1 cellular context compared by ENCODE assay signal in genomic region chr19:15180451-15181390, GRCh38.
TF ChIP-seq lines count a peak whose summit lies in the region.

No MANE protein-coding gene starts in this region.

TF ChIP-seq in HepG2, 621 proteins besides CTCF, POLR2A, EP300 and RAD21 (continued from another document and continues in another):
- TF ChIP-seq KDM3A (CRISPR knock-in tag; IDR thresholded peaks at IDR 0.05; ENCODE audit: low read depth) (no peak), MYPOP (CRISPR knock-in tag; IDR thresholded peaks at IDR 0.05) (0 out of 2 replicates have a peak, but pooled peaks have one; percentile 56), IRF1 (CRISPR knock-in tag; IDR thresholded peaks at IDR 0.05; ENCODE audit: low read depth) (no peak), ZZZ3 (CRISPR knock-in tag; IDR thresholded peaks at IDR 0.05; ENCODE audit: borderline replicate concordance) (no peak), UBTF (CRISPR knock-in tag; IDR thresholded peaks at IDR 0.05) (no peak), HNRNPK (IDR thresholded peaks at IDR 0.05; ENCODE audit: low read depth, low read length, poor library complexity, severe bottlenecking) (no peak), ZNF280D (CRISPR knock-in tag; IDR thresholded peaks at IDR 0.05) (0 out of 2 replicates have a peak, but pooled peaks have one; percentile 63), ZKSCAN8 (CRISPR knock-in tag; IDR thresholded peaks at IDR 0.05; ENCODE audit: borderline replicate concordance) (no peak), ZNF280B (CRISPR knock-in tag; IDR thresholded peaks at IDR 0.05; ENCODE audit: borderline replicate concordance) (0 out of 2 replicates have a peak, but pooled peaks have one; percentile 24), IRF2 (CRISPR knock-in tag; IDR thresholded peaks at IDR 0.05) (no peak), ZNF556 (CRISPR knock-in tag; IDR thresholded peaks at IDR 0.05; ENCODE audit: borderline replicate concordance) (no peak; the same call in 1 of the 2 replicates), NFRKB (IDR thresholded peaks at IDR 0.05) (no peak), ZSCAN31 (CRISPR knock-in tag; IDR thresholded peaks at IDR 0.05; ENCODE audit: low read depth) (peak; percentile 47; the same call in 1 of the 2 replicates), ZNF318 (CRISPR knock-in tag; IDR thresholded peaks at IDR 0.05) (no peak), KMT2A (CRISPR knock-in tag; IDR thresholded peaks at IDR 0.05) (0 out of 2 replicates have a peak, but pooled peaks have one; percentile 26), TP53 (CRISPR knock-in tag; conservative IDR thresholded peaks at IDR 0.05) (no peak), ZSCAN5A (CRISPR knock-in tag; IDR thresholded peaks at IDR 0.05; ENCODE audit: borderline replicate concordance) (peak; percentile 43; the same call in 1 of the 2 replicates), TBX3 (IDR thresholded peaks at IDR 0.05; ENCODE audit: borderline replicate concordance) (no peak), MTF2 (CRISPR knock-in tag; IDR thresholded peaks at IDR 0.05; ENCODE audit: borderline replicate concordance) (no peak), ZSCAN29 (CRISPR knock-in tag; conservative IDR thresholded peaks at IDR 0.05) (0 out of 2 replicates have a peak, but pooled peaks have one; percentile 44), ZNF761 (CRISPR knock-in tag; conservative IDR thresholded peaks at IDR 0.05) (no peak), ZNF530 (CRISPR knock-in tag; IDR thresholded peaks at IDR 0.05; ENCODE audit: low read depth) (no peak), HOMEZ (CRISPR knock-in tag; IDR thresholded peaks at IDR 0.05; ENCODE audit: low read depth) (0 out of 2 replicates have a peak, but pooled peaks have one; percentile 18), SP4 (CRISPR knock-in tag; IDR thresholded peaks at IDR 0.05) (peak; percentile 87; the same call in 1 of the 2 replicates), ARID2 (CRISPR knock-in tag; IDR thresholded peaks at IDR 0.05; ENCODE audit: borderline replicate concordance) (0 out of 2 replicates have a peak, but pooled peaks have one; percentile 47), TBL1XR1 (IDR thresholded peaks at IDR 0.05; ENCODE audit: borderline replicate concordance, low read length, partially characterized antibody) (no peak), ZNF333 (CRISPR knock-in tag; IDR thresholded peaks at IDR 0.05; ENCODE audit: borderline replicate concordance) (no peak), ZNF782 (CRISPR knock-in tag; IDR thresholded peaks at IDR 0.05; ENCODE audit: borderline replicate concordance) (0 out of 2 replicates have a peak, but pooled peaks have one; percentile 59), ETS1 (CRISPR knock-in tag; IDR thresholded peaks at IDR 0.05) (no peak), FOXK1 (CRISPR knock-in tag; IDR thresholded peaks at IDR 0.05; ENCODE audit: borderline replicate concordance, low read depth) (no peak)
